ENCODE assay signal across 8 cellular contexts in the genomic region with DNA sequence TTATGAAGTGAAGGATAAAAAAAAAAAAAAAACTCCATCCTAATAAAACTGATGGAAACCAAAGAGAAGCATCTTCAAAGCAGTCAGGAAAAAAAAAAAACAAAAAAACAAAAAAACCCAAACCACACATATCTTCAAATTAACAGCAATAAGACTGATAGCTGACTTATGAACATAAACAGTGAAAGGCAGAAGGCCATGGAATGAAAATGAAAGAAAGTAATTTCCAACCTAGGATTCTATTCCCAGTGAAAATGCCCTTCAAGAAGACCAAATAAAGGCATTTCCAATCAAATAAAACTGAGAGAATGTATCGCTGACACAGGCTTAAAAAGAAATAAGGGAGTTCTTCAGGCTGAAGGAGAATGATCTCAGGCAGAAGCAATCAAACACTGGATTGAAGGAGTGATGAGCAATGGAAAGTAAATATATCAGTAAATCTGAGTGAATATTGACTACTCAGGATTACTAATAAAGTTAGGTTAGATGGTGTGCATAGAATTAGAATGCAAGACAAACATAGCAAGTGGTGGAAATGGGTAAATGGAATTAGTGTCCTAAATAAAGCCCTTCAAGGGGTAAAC.
"Had no signal": no experiment of that assay in that cellular context is flagged by ENCODE, and none has a peak within 500 bp of the region (broad histone marks: within the 10 kb centered on the region; RNA-seq: fewer than 3 reads in every experiment).

No MANE protein-coding gene starts in this region.

- H3K4me2 ChIP-seq: GM23338 had no signal

- DNase-seq: H9, HCEC 1CT, HFFc6, KG1 had no signal

- H3K4me3 ChIP-seq: GM23338 had no signal

- FAIRE-seq: H1, H54, HTR-8/SVneo had no signal

- ATAC-seq: GM23338 had no signal

- H2AFZ ChIP-seq: GM23338 had no signal
